8 cellular contexts compared by ENCODE assay signal in the genomic region with DNA sequence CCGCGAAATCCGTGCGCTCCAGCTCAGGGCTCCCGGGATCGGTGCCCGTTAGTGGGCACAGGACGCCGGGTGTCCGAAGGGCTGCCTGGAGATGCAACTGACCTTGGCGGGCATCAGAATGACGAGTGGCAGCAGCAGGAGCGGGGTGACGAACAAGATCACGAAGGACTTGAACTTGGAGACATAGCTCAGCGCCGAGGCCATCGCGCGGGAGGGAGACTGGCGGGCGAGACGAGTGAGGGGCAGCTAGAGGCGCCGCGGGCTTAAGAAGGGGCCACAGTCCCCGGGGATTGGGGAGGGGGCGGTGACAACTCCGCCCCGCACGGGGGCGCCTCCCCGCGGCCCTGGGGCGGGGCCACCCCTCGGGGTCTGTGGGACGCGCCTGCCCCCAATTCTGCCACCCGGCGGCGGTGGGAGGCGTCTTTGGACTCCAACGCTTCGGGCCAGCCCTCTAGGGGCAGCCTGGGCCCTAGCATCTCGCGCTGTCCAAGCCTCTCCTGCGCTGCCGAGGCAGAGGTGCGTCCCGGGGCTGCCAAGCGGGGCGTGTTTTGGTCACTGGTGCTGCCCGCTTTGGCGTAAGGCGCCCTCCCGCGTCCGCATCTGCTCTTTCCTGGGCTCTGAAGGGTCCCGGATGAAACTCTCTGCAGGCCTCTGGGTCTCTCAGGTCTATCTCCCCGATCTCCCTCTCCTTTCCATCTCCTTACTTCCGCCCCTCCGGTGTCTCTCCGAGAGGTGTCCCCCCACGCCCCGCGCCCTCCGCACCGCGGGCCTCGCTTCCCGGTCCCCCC. TPM values are rescaled to one million over a fixed set of nuclear protein-coding genes. Genes with fewer than 3 reads are reported as not detected.
DNase-seq lines count a peak whose midpoint lies in the region; ATAC-seq and TF ChIP-seq lines count a peak whose summit lies in the region.

SLC13A5 (minus strand) TSS at position 240 of the 788 bp plus-strand sequence; CDS start at position 204, 36 bp downstream.

- TF ChIP-seq CTCF in foreskin keratinocyte (conservative IDR thresholded peaks at IDR 0.05) (peak; percentile 58), ovary (IDR thresholded peaks at IDR 0.05) (peak in 2 of 3 donors; percentile 9 to 24)

- CTCF ChIA-PET in activated CD4-positive, alpha-beta T cell treated with anti-CD3 and anti-CD28 coated beads, Interleukin-2, amount 10 ng/mL, durations not matched to agents 7 days and 5 days (lab: Charles Lee), result no interaction called here

- H3K27me3 ChIP-seq in foreskin keratinocyte, result peaks cover 2% of the 10 kb centered on the region
- no peaks in the 10 kb centered on the region for H3K27me3 ChIP-seq in ovary

- no peak for TF ChIP-seq EP300 in ovary (IDR thresholded peaks at IDR 0.05)

- ATAC-seq in foreskin keratinocyte (peak; percentile 43), GM18517 (IDR thresholded peaks at IDR 0.05; ENCODE audit: unreplicated experiment) (no peak)

- H3K27ac ChIP-seq in foreskin keratinocyte (peak within 1 kb of the TSS; percentile 24), ovary (no peak within 1 kb of the TSS)

- TF ChIP-seq POLR2A in ovary (IDR thresholded peaks at IDR 0.05), result no peak

- no peaks in the 10 kb centered on the region for H3K9me3 ChIP-seq in ovary

- peaks cover 3% of the 10 kb centered on the region for H3K9me3 Mint-ChIP-seq in activated CD4-positive, alpha-beta T cell treated with anti-CD3 and anti-CD28 coated beads, Interleukin-2, amount 10 ng/mL, durations not matched to agents 7 days and 5 days

- H3K27me3 Mint-ChIP-seq in activated CD4-positive, alpha-beta T cell treated with anti-CD3 and anti-CD28 coated beads, Interleukin-2, amount 10 ng/mL, durations not matched to agents 7 days and 5 days, result peaks cover 57% of the 10 kb centered on the region

- H3K4me3 Mint-ChIP-seq in activated CD4-positive, alpha-beta T cell treated with anti-CD3 and anti-CD28 coated beads, Interleukin-2, amount 10 ng/mL, durations not matched to agents 7 days and 5 days, result peak within 1 kb of the TSS; percentile 10

- POLR2A ChIA-PET in activated CD4-positive, alpha-beta T cell treated with anti-CD3 and anti-CD28 coated beads, Interleukin-2, amount 10 ng/mL, durations not matched to agents 7 days and 5 days (lab: Charles Lee), result no interaction called here

- intact Hi-C loops in ovary (cut with DNase I), result loop anchor here in 1 of 4 donors (5.0 kb wide), 1 partner anchor 44 kb away; the partner anchor contains the start of gene XAF1

- peaks cover 5% of the 10 kb centered on the region for H3K36me3 Mint-ChIP-seq in activated CD4-positive, alpha-beta T cell treated with anti-CD3 and anti-CD28 coated beads, Interleukin-2, amount 10 ng/mL, durations not matched to agents 7 days and 5 days (ENCODE audit: low read depth)

- peak within 1 kb of the TSS; percentile 26 for H3K4me3 ChIP-seq in ovary

- peaks cover 19% of the 10 kb centered on the region for H3K4me1 Mint-ChIP-seq in activated CD4-positive, alpha-beta T cell treated with anti-CD3 and anti-CD28 coated beads, Interleukin-2, amount 10 ng/mL, durations not matched to agents 7 days and 5 days

- no peaks in the 10 kb centered on the region for H3K36me3 ChIP-seq in ovary

- WGBS in ovary, 3 donors, result 1 to 2% (median 2%) methylated on average over 53 to 71 of the region's 71 CpGs

- H3K27ac Mint-ChIP-seq in activated CD4-positive, alpha-beta T cell treated with anti-CD3 and anti-CD28 coated beads, Interleukin-2, amount 10 ng/mL, durations not matched to agents 7 days and 5 days, result no peak within 1 kb of the TSS

- peak; percentile 8 for DNase-seq in activated CD4-positive, alpha-beta T cell treated with anti-CD3 and anti-CD28 coated beads, Interleukin-2, amount 10 ng/mL, durations not matched to agents 7 days and 5 days
- DNase-seq in activated CD4-positive, alpha-beta T cell treated with anti-CD3 and anti-CD28 coated beads for 1 hour, result no peak
- peak; percentile 30 for DNase-seq in UCSD-AML1 (lab: John Stamatoyannopoulos, UW; ENCODE audit: unreplicated experiment)
- peak in 1 of 2 donors; percentile 28 for DNase-seq in foreskin keratinocyte
- peak; percentile 44 to 71 (median 63) for DNase-seq in ovary
- no peak for DNase-seq in T1000 (lab: John Stamatoyannopoulos, UW)
- no peak for DNase-seq in NCI-H1436 treated with DMSO at 0.1 percent for 48 hours (lab: John Stamatoyannopoulos, UW)

- no peaks in the 10 kb centered on the region for H3K4me1 ChIP-seq in foreskin keratinocyte
- peaks cover 21% of the 10 kb centered on the region for H3K4me1 ChIP-seq in ovary (ENCODE audit: insufficient read depth)

RNA-seq across cellular contexts. Expression of gene SLC13A5, which starts in this region (rescaled TPM):
- total RNA-seq in activated CD4-positive, alpha-beta T cell treated with anti-CD3 and anti-CD28 coated beads, Interleukin-2, amount 10 ng/mL, durations not matched to agents 7 days and 5 days, result not detected
- 0.74 and 1.4 TPM in 2 replicates for total RNA-seq in foreskin keratinocyte
- 0.75 and 1.4 TPM in 2 replicates for polyA plus RNA-seq in foreskin keratinocyte
- total RNA-seq in ovary, result 1 to 10 TPM in 5 of 7 donors, under 1 TPM in 2; 0.57 to 2.6 (median 1.5) TPM
- polyA plus RNA-seq in ovary, result under 1 TPM; 0.45 to 0.94 TPM

Comparison
In these comparisons a context has a peak if more than half of its experiments do, and no peak if none do; other contexts are left out.
1. Peak in DNase-seq in activated CD4-positive, alpha-beta T cell treated with anti-CD3 and anti-CD28 coated beads, Interleukin-2, amount 10 ng/mL, durations not matched to agents 7 days and 5 days; RNA of the gene not detected or under 1 TPM.
2. DNase-seq: peak in UCSD-AML1 (single experiment) and ovary (5 of 5); none in activated CD4-positive, alpha-beta T cell treated with anti-CD3 and anti-CD28 coated beads for 1 hour (single experiment), T1000 (single experiment) and NCI-H1436 treated with DMSO at 0.1 percent for 48 hours (single experiment).